In the genomic region with DNA sequence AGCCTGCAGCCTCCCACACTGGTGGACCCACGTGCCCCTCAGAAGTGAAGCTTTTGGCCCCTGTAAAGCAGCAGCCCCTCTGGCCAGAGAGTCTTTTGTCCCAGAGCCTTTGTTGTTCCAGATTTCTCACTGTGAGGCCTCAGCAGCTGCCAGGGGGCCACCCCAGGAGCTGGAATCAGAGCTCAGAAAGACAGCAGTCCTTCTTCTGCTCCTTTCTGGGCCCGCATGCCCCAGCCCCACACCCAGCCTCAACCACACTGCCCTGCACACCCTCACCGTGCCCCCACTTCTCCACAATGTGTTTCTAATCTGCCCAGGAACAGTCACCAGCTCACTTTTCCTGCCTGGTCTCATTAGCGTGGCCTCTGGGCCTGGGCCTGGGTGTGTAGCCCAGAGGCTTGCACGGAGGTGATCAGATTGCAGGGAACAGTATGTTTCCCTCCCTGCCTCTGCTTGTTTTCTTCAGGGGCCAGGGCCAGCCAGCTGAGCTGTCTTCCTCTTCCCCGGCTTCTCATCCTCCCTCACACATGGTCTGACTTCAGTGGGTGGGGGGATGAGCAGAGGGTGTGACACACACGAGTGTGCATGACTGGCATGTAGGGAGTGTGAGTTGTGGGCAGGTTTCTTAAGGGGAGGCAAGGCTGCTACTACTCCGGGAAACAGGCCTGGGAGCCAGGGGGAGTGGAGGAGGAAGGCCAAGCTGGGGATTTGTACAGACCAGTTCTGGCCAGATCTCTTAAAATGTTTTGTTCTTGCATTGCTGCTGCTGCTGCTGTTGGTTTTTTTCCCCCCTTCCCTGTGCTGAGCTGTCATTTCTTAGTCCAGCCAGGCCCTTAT, we compare ENCODE assay signal across 8 cellular contexts.
A peak's percentile ranks its signal among the peaks of the same experiment; 100 is the strongest.
DNase-seq lines count a peak whose midpoint lies in the region; ATAC-seq and TF ChIP-seq lines count a peak whose summit lies in the region.

No MANE protein-coding gene starts in this region.

- WGBS in endodermal cell (ENCODE audit: insufficient coverage in 1 of 2, insufficient read length in 1 of 2), 2 experiments: 37 to 64% methylated on average over 7 to 8 of the region's 8 CpGs

- peak overlapping the region; percentile 19 for H3K27ac Mint-ChIP-seq in endodermal cell

- H3K4me3 ChIP-seq in endodermal cell (ENCODE audit: low read length) (no peak overlapping the region), vagina (no peak overlapping the region)

- DNase-seq in DMS 273 (lab: John Stamatoyannopoulos, UW; ENCODE audit: unreplicated experiment) (peak; percentile 43), NCI-H82 (lab: John Stamatoyannopoulos, UW) (peak; percentile 71), endodermal cell (peak; percentile 66), mucosa of gallbladder (ENCODE audit: low spot score) (peak; percentile 72), vagina (ENCODE audit: extremely low spot score in 2 of 2) (peak in 1 of 2 donors; percentile 100), T1000 (lab: John Stamatoyannopoulos, UW) (no peak)

- H3K36me3 ChIP-seq in endodermal cell (ENCODE audit: control insufficient read depth, insufficient read depth, low read length) (no peaks in the 10 kb centered on the region), vagina (no peaks in the 10 kb centered on the region)

- no peaks in the 10 kb centered on the region for H3K9me3 Mint-ChIP-seq in endodermal cell

- no peak for ATAC-seq in GM21423 (IDR thresholded peaks at IDR 0.05; ENCODE audit: unreplicated experiment)
- ATAC-seq in GM19023 (IDR thresholded peaks at IDR 0.05; ENCODE audit: unreplicated experiment): no peak

- intact Hi-C loops in vagina (cut with DNase I): loop anchor here (1.0 to 10.0 kb wide), 3 partner anchors 63 to 247 kb away; a partner anchor contains a TSS

- H3K27me3 ChIP-seq in endodermal cell (ENCODE audit: control insufficient read depth, insufficient read depth, low read length, poor library complexity, severe bottlenecking) (no peaks in the 10 kb centered on the region), vagina (no peaks in the 10 kb centered on the region)

- TF ChIP-seq CTCF in endodermal cell (conservative IDR thresholded peaks at IDR 0.05) (no peak), vagina (IDR thresholded peaks at IDR 0.05) (no peak)

- no peak for TF ChIP-seq POLR2A in vagina (IDR thresholded peaks at IDR 0.05)

- H3K4me3 Mint-ChIP-seq in endodermal cell: no peak overlapping the region

- no peaks in the 10 kb centered on the region for H3K9me3 ChIP-seq in endodermal cell (ENCODE audit: control insufficient read depth, low read length)
- no peaks in the 10 kb centered on the region for H3K9me3 ChIP-seq in vagina

- H3K9ac ChIP-seq in endodermal cell (ENCODE audit: extremely low read depth, low read length, poor library complexity, severe bottlenecking): no peak overlapping the region

- H3K4me1 ChIP-seq in endodermal cell (ENCODE audit: control insufficient read depth, insufficient read depth, low read length): peaks cover 13% of the 10 kb centered on the region
- peaks cover 66% of the 10 kb centered on the region for H3K4me1 ChIP-seq in vagina

- peaks cover 3% of the 10 kb centered on the region for H3K27me3 Mint-ChIP-seq in endodermal cell (ENCODE audit: insufficient read depth)

- H3K36me3 Mint-ChIP-seq in endodermal cell (ENCODE audit: low read depth): no peaks in the 10 kb centered on the region

- H3K4me1 Mint-ChIP-seq in endodermal cell: peaks cover 24% of the 10 kb centered on the region

- H3K27ac ChIP-seq in endodermal cell (ENCODE audit: low read depth, low read length) (peak overlapping the region; percentile 62), vagina (peak overlapping the region; percentile 96)
